Comparison of ENCODE assay signal across 8 cellular contexts in genomic region chr7:66493235-66494181, GRCh38.
DNase-seq lines count a peak whose midpoint lies in the region; ATAC-seq and TF ChIP-seq lines count a peak whose summit lies in the region.

No MANE protein-coding gene starts in this region.

- H3K4me1 ChIP-seq in adrenal gland (replicated peaks in 1 of 2) = peaks cover 5 to 19% of the 10 kb centered on the region in 2 donors
- H3K4me1 ChIP-seq in heart right ventricle = peaks cover 0 to 17% (median 15%) of the 10 kb centered on the region in 9 donors

- H3K27me3 ChIP-seq in adrenal gland (no peaks in the 10 kb centered on the region), heart right ventricle (no peaks in the 10 kb centered on the region)

- TF ChIP-seq CTCF in GM12874 (IDR thresholded peaks at IDR 0.05; ENCODE audit: insufficient read depth, low read depth, low read length) (peak; percentile 28; the same call in 1 of the 2 replicates), adrenal gland (IDR thresholded peaks at IDR 0.05) (peak in 5 of 6 experiments; percentile 32 to 62 (median 40)), heart right ventricle (IDR thresholded peaks at IDR 0.05) (peak in 6 of 9 donors; percentile 4 to 43 (median 26))

- H3K27ac ChIP-seq in adrenal gland = peak overlapping the region; percentile 54 to 95 (median 91)
- H3K27ac ChIP-seq in heart right ventricle = peak overlapping the region; percentile 83 to 97 (median 94)

- WGBS in adrenal gland, 4 donors = 0 to 1% (median 0%) methylated on average over 9 to 68 of the region's 68 CpGs
- 0 to 1% methylated on average over 68 of the region's 68 CpGs for WGBS in heart right ventricle, 2 donors

- H3K36me3 ChIP-seq in adrenal gland (replicated peaks in 1 of 2) = no peaks in the 10 kb centered on the region
- no peaks in the 10 kb centered on the region for H3K36me3 ChIP-seq in heart right ventricle

- intact Hi-C loops in adrenal gland (cut with DNase I) (loop anchor here in 1 of 2 donors (10.0 kb wide), 1 partner anchor 69 kb away; no protein-coding TSS in a partner anchor), heart right ventricle (cut with DNase I) (loop anchor here in 1 of 10 donors (10.0 kb wide), 1 partner anchor 349 kb away; no protein-coding TSS in a partner anchor), posterior vena cava (cut with DNase I) (no loop called here)

- H3K9me3 ChIP-seq in adrenal gland (replicated peaks in 1 of 3) (no peaks in the 10 kb centered on the region), heart right ventricle (no peaks in the 10 kb centered on the region)

- H3K4me3 ChIP-seq in adrenal gland (peak overlapping the region; percentile 34 to 86 (median 58)), heart right ventricle (peak overlapping the region; percentile 59 to 90 (median 70))

- peak; percentile 94 for DNase-seq in NCI-H1417 treated with DMSO at 0.1 percent for 48 hours (lab: John Stamatoyannopoulos, UW)
- peak; percentile 99 for DNase-seq in SW480 (ENCODE audit: low spot score)
- peak; percentile 98 to 99 (median 98) for DNase-seq in adrenal gland
- DNase-seq in heart right ventricle = peak; percentile 97 to 98
- peak; percentile 99 for DNase-seq in posterior vena cava (ENCODE audit: low spot score)
- peak; percentile 98 for DNase-seq in ureter (ENCODE audit: low spot score)

- TF ChIP-seq POLR2A in adrenal gland (IDR thresholded peaks at IDR 0.05) = peak; percentile 92 to 96

- peak; percentile 96 for ATAC-seq in HG02763 (IDR thresholded peaks at IDR 0.05; ENCODE audit: unreplicated experiment)
- ATAC-seq in heart right ventricle = peak; percentile 98 to 99 (median 99)

Comparison
In these comparisons a context has a peak if more than half of its experiments do, and no peak if none do; other contexts are left out.
1. Peak in every context shown above with its lines: DNase-seq, ATAC-seq, H3K4me3 ChIP-seq and H3K27ac ChIP-seq.